Comparison of ENCODE assay signal across 23 cellular contexts in genomic region chr13:92044351-92044750, GRCh38.
DNase-seq lines count a peak whose midpoint lies in the region; ATAC-seq and TF ChIP-seq lines count a peak whose summit lies in the region.
"Had no signal": no experiment of that assay in that cellular context is flagged by ENCODE, and none has a peak within 500 bp of the region (broad histone marks: within the 10 kb centered on the region; RNA-seq: fewer than 3 reads in every experiment).

No MANE protein-coding gene starts in this region.

- H2AFZ ChIP-seq in SK-N-SH (ENCODE audit: low read depth) (no peak overlapping the region), trophoblast cell (ENCODE audit: insufficient read depth, low read length, poor library complexity) (no peak overlapping the region)
- H2AFZ ChIP-seq: GM23338 had no signal

- no peak overlapping the region for H3K18ac ChIP-seq in trophoblast cell (ENCODE audit: low read length)

- no peak overlapping the region for H2BK5ac ChIP-seq in trophoblast cell (ENCODE audit: low read depth, low read length, poor library complexity)

- no peak for TF ChIP-seq RAD21 in SK-N-SH (IDR thresholded peaks at IDR 0.05; ENCODE audit: low read length)

- no peaks in the 10 kb centered on the region for H3K36me3 Mint-ChIP-seq in chondrocyte (ENCODE audit: low read depth)
- H3K36me3 Mint-ChIP-seq: CD4-positive, CD25-positive, alpha-beta regulatory T cell; CD8-positive, alpha-beta T cell had no signal

- H3K4me3 Mint-ChIP-seq in chondrocyte (ENCODE audit: unreplicated experiment): no peak overlapping the region
- H3K4me3 Mint-ChIP-seq: B cell; CD4-positive, CD25-positive, alpha-beta regulatory T cell; CD8-positive, alpha-beta T cell; GM23338; H9 had no signal

- H3K9me3 ChIP-seq in SK-N-SH (no peaks in the 10 kb centered on the region), trophoblast cell (ENCODE audit: insufficient read depth, low read depth, low read length) (peaks cover 2% of the 10 kb centered on the region), stomach (peaks cover 0 to 6% (median 0%) of the 10 kb centered on the region in 4 donors)
- H3K9me3 ChIP-seq: BLaER1, Caco-2 had no signal

- ATAC-seq in SK-N-SH treated with all-trans-retinoic acid at 6 μM for 48 hours (no peak), left lobe of liver (peak; percentile 68)
- ATAC-seq: CD8-positive, alpha-beta T cell; GM12878; GM23338; HCT116 had no signal

- no peaks in the 10 kb centered on the region for H3F3A ChIP-seq in SK-N-SH (replicated peaks; ENCODE audit: insufficient read depth)

- H2AK5ac ChIP-seq in trophoblast cell (ENCODE audit: low read length): no peak overlapping the region

- H3K27ac Mint-ChIP-seq in chondrocyte (ENCODE audit: unreplicated experiment): no peak overlapping the region
- H3K27ac Mint-ChIP-seq: B cell; CD4-positive, CD25-positive, alpha-beta regulatory T cell; CD8-positive, alpha-beta T cell; GM23338; H9 had no signal

- H4K91ac ChIP-seq in trophoblast cell (ENCODE audit: low read depth, low read length): no peak overlapping the region

- POLR2A ChIA-PET in SK-N-SH (lab: Yijun Ruan, JAX): no interaction called here

- no peaks in the 10 kb centered on the region for H3K36me3 ChIP-seq in SK-N-SH (replicated peaks in 1 of 2; ENCODE audit: control insufficient read depth in 1 of 2, insufficient read depth in 2 of 2, low read length in 1 of 2)
- no peaks in the 10 kb centered on the region for H3K36me3 ChIP-seq in trophoblast cell (ENCODE audit: control insufficient read depth in 1 of 2, insufficient read depth in 2 of 2, low read length in 2 of 2)
- no peaks in the 10 kb centered on the region for H3K36me3 ChIP-seq in stomach
- H3K36me3 ChIP-seq: BLaER1 had no signal

- H4K20me1 ChIP-seq in SK-N-SH (ENCODE audit: insufficient read depth): no peaks in the 10 kb centered on the region
- H4K20me1 ChIP-seq: BLaER1 had no signal

- no peaks in the 10 kb centered on the region for H3K79me1 ChIP-seq in trophoblast cell (ENCODE audit: low read length)

- WGBS in SK-N-SH (ENCODE audit: low lambda C conversion rate): 27% methylated on average over 3 of the region's 3 CpGs
- no CpG with 5 or more reads among the region's 3 CpGs for WGBS in trophoblast cell (ENCODE audit: extremely low coverage, insufficient coverage, insufficient read length)
- WGBS in stomach, 5 donors: 56 to 73% (median 66%) methylated on average over 3 of the region's 3 CpGs

- TF ChIP-seq EP300 in SK-N-SH (IDR thresholded peaks at IDR 0.05; ENCODE audit: borderline replicate concordance in 1 of 2, low read depth in 1 of 2, low read length in 1 of 2) (no peak), stomach (IDR thresholded peaks at IDR 0.05) (no peak)

- H3K27me3 ChIP-seq in SK-N-SH (ENCODE audit: insufficient read depth): no peaks in the 10 kb centered on the region
- H3K27me3 ChIP-seq in trophoblast cell (ENCODE audit: insufficient read depth, low read length): no peaks in the 10 kb centered on the region
- no peaks in the 10 kb centered on the region for H3K27me3 ChIP-seq in stomach
- H3K27me3 ChIP-seq: BLaER1 had no signal

- no peak overlapping the region for H3K4ac ChIP-seq in trophoblast cell (ENCODE audit: low read depth, low read length)

- H3K4me1 Mint-ChIP-seq in chondrocyte (ENCODE audit: low read depth): no peaks in the 10 kb centered on the region
- H3K4me1 Mint-ChIP-seq: B cell; CD4-positive, CD25-positive, alpha-beta regulatory T cell; GM23338; H9 had no signal

- CTCF ChIA-PET in SK-N-SH (lab: Yijun Ruan, JAX): interaction anchor here (1.2 to 1.6 kb wide), 2 partner anchors 30 to 98 kb away, joined by 3 to 6 read pairs; no protein-coding TSS in a partner anchor

- intact Hi-C loops in stomach (cut with DNase I; ENCODE audit: low total_unique reads): no loop called here

- no peak overlapping the region for H4K8ac ChIP-seq in trophoblast cell (ENCODE audit: low read depth, low read length)

- no peak overlapping the region for H2BK120ac ChIP-seq in trophoblast cell (ENCODE audit: insufficient read depth, low read length, poor library complexity)

- H3K9ac ChIP-seq in SK-N-SH: no peak overlapping the region
- no peak overlapping the region for H3K9ac ChIP-seq in trophoblast cell (ENCODE audit: low read length)
- H3K9ac ChIP-seq: BLaER1 had no signal

- H2BK12ac ChIP-seq in trophoblast cell (ENCODE audit: low read length): no peak overlapping the region

- no peak overlapping the region for H3K4me3 ChIP-seq in SK-N-SH (ENCODE audit: low read depth in 2 of 2, low read length in 1 of 2)
- no peak overlapping the region for H3K4me3 ChIP-seq in trophoblast cell (ENCODE audit: low read depth, low read length)
- no peak overlapping the region for H3K4me3 ChIP-seq in stomach
- H3K4me3 ChIP-seq: BLaER1, GM12878, GM23338 had no signal

- DNase-seq in SK-N-SH (peak; percentile 6), left lobe of liver (ENCODE audit: low spot score) (no peak), trophoblast cell (no peak), chondrocyte (ENCODE audit: low spot score) (no peak), stomach (no peak), NCI-H1930 (lab: John Stamatoyannopoulos, UW) (no peak)
- DNase-seq: Caco-2; CD4-positive, CD25-positive, alpha-beta regulatory T cell; CD8-positive, alpha-beta T cell; DMS153; DMS79; EL; GDM1; H9 had no signal

- H3K4me1 ChIP-seq in SK-N-SH (ENCODE audit: control insufficient read depth in 1 of 2, insufficient read depth in 2 of 2, low read depth in 1 of 2, low read length in 1 of 2) (no peaks in the 10 kb centered on the region; a peak in 1 of 4 replicates), trophoblast cell (ENCODE audit: control insufficient read depth in 1 of 2, insufficient read depth in 2 of 2, low read length in 2 of 2) (no peaks in the 10 kb centered on the region), stomach (no peaks in the 10 kb centered on the region)
- H3K4me1 ChIP-seq: BLaER1, Caco-2 had no signal

- no peak for TF ChIP-seq POLR2A in stomach (IDR thresholded peaks at IDR 0.05)

- H3K9me3 Mint-ChIP-seq in chondrocyte (ENCODE audit: low read depth): no peaks in the 10 kb centered on the region
- H3K9me3 Mint-ChIP-seq: GM23338, H9 had no signal

- H3K27me3 Mint-ChIP-seq in chondrocyte (ENCODE audit: low read depth): peaks cover 5% of the 10 kb centered on the region
- H3K27me3 Mint-ChIP-seq: B cell; CD4-positive, CD25-positive, alpha-beta regulatory T cell had no signal

- TF ChIP-seq CTCF in SK-N-SH (IDR thresholded peaks at IDR 0.05): no peak
- peak; percentile 30 for TF ChIP-seq CTCF in VCaP (conservative IDR thresholded peaks at IDR 0.05)
- TF ChIP-seq CTCF in chondrocyte (IDR thresholded peaks at IDR 0.05): no peak
- TF ChIP-seq CTCF in stomach (IDR thresholded peaks at IDR 0.05): no peak

- H3K4me2 ChIP-seq in SK-N-SH (no peak overlapping the region), trophoblast cell (ENCODE audit: low read length) (no peak overlapping the region)
- H3K4me2 ChIP-seq: BLaER1, GM23338 had no signal

- peak overlapping the region; percentile 5 for H3K23ac ChIP-seq in trophoblast cell (ENCODE audit: low read length)

- H4K12ac ChIP-seq in trophoblast cell (ENCODE audit: low read depth, low read length): no peak overlapping the region

- H3K9me2 ChIP-seq in SK-N-SH: no peaks in the 10 kb centered on the region

- no peaks in the 10 kb centered on the region for H3K79me2 ChIP-seq in SK-N-SH (ENCODE audit: insufficient read depth)
- H3K79me2 ChIP-seq in trophoblast cell (ENCODE audit: control insufficient read depth, insufficient read depth, low read length, poor library complexity): no peaks in the 10 kb centered on the region

- H3K27ac ChIP-seq in SK-N-SH (ENCODE audit: low read depth in 2 of 2, low read length in 1 of 2) (no peak overlapping the region), VCaP (no peak overlapping the region), trophoblast cell (ENCODE audit: low read depth, low read length) (no peak overlapping the region), stomach (no peak overlapping the region)
- H3K27ac ChIP-seq: 22Rv1, BLaER1, C4-2B had no signal

- H3K14ac ChIP-seq in trophoblast cell (ENCODE audit: low read length): no peak overlapping the region

TF ChIP-seq in SK-N-SH, 30 proteins besides CTCF, POLR2A, EP300 and RAD21:
- no peak for TF ChIP-seq EZH2phosphoT487 (IDR thresholded peaks at IDR 0.05; ENCODE audit: borderline replicate concordance, low read depth)
- no peak for TF ChIP-seq POLR2AphosphoS5 (IDR thresholded peaks at IDR 0.05; ENCODE audit: low read depth, low read length)
- TF ChIP-seq CHD2 (IDR thresholded peaks at IDR 0.05; ENCODE audit: low read length, partially characterized antibody): no peak

TF ChIP-seq in SK-N-SH treated with all-trans-retinoic acid at 6 μM for 48 hours, 23 proteins besides CTCF, POLR2A, EP300 and RAD21:
- TF ChIP-seq PATZ1 (CRISPR knock-in tag; IDR thresholded peaks at IDR 0.05; ENCODE audit: borderline replicate concordance): no peak
- no peak for TF ChIP-seq SNAI2 (CRISPR knock-in tag; IDR thresholded peaks at IDR 0.05)
- no peak for TF ChIP-seq ZC3H10 (CRISPR knock-in tag; IDR thresholded peaks at IDR 0.05)
- TF ChIP-seq PPARA (CRISPR knock-in tag; IDR thresholded peaks at IDR 0.05; ENCODE audit: borderline replicate concordance): no peak
